Comparison of ENCODE assay signal across 14 cellular contexts in the genomic region with DNA sequence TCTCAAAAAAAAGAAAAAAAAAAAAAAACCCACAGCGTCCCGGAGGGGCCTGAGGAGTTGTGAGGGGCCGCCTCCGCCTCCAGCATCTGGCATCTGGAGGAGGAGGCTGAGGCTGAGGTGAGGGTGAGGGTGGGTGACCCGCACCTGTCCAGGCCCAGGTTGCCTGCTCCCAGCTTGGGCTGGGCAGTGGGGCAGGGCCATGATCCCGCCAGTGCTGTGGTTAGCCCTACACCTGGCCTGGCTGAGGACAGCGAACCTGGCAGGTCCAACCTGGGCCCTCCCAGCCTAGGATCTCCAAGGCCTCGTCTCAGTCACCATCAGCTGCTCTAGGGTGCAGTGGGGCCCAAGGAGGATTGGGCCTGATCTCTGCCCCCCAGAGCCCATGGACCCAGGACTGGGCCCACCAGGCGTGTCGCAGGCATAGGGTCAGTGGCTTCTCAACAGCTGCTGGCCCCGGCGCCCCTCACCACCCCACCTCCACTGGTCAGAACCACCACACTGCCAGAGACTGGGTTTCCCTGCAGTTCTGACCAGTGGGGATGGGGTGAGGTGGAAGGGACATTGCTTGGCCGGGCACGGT. TPM values are rescaled to one million over a fixed set of nuclear protein-coding genes. Genes with fewer than 3 reads are reported as not detected.
A peak's percentile ranks its signal among the peaks of the same experiment; 100 is the strongest.
DNase-seq lines count a peak whose midpoint lies in the region; ATAC-seq, FAIRE-seq and TF ChIP-seq lines count a peak whose summit lies in the region.
"Had no signal": no experiment of that assay in that cellular context is flagged by ENCODE, and none has a peak within 500 bp of the region (broad histone marks: within the 10 kb centered on the region; RNA-seq: fewer than 3 reads in every experiment).

No MANE protein-coding gene starts in this region.

- peak overlapping the region; percentile 67 for H3K9ac ChIP-seq in NT2/D1 (ENCODE audit: insufficient read length, low read depth)
- no peak overlapping the region for H3K9ac ChIP-seq in kidney (ENCODE audit: low read length in 2 of 2)
- H3K9ac ChIP-seq in PC-3 (ENCODE audit: low read length), result no peak overlapping the region

- H3K4me1 Mint-ChIP-seq in CD8-positive, alpha-beta T cell (ENCODE audit: low read depth), result peaks cover 3% of the 10 kb centered on the region
- H3K4me1 Mint-ChIP-seq: neural crest cell had no signal

- peak overlapping the region; percentile 85; the same call in 1 of the 2 replicates for H3K4me3 ChIP-seq in ACC112 (ENCODE audit: low read depth, low read length)
- H3K4me3 ChIP-seq in CD8-positive, alpha-beta T cell (ENCODE audit: low read depth, low read length), result no peak overlapping the region
- no peak overlapping the region for H3K4me3 ChIP-seq in NT2/D1 (ENCODE audit: insufficient read length, low read depth)
- no peak overlapping the region for H3K4me3 ChIP-seq in kidney (ENCODE audit: low read length in 2 of 2)
- no peak overlapping the region for H3K4me3 ChIP-seq in PC-3 (ENCODE audit: low read length)

- H2AFZ ChIP-seq in ACC112 (ENCODE audit: low read length, unreplicated experiment), result no peak overlapping the region
- H2AFZ ChIP-seq in PC-3 (ENCODE audit: low read length), result no peak overlapping the region

- intact Hi-C loops in CD8-positive, alpha-beta T cell (cut with DNase I, micrococcal nuclease), result no loop called here
- intact Hi-C loops in kidney (cut with DNase I) (no loop called here), PC-3 (cut with micrococcal nuclease) (no loop called here)

- no peak overlapping the region for H3K27ac Mint-ChIP-seq in CD8-positive, alpha-beta T cell

- H3K36me3 ChIP-seq in ACC112 (ENCODE audit: insufficient read depth, low read length), result no peaks in the 10 kb centered on the region
- no peaks in the 10 kb centered on the region for H3K36me3 ChIP-seq in CD8-positive, alpha-beta T cell (ENCODE audit: insufficient read depth, low read length)
- H3K36me3 ChIP-seq in NT2/D1 (ENCODE audit: insufficient read depth, insufficient read length, low read length), result peaks cover 2% of the 10 kb centered on the region
- no peaks in the 10 kb centered on the region for H3K36me3 ChIP-seq in kidney (ENCODE audit: control insufficient read depth in 1 of 2, insufficient read depth in 2 of 2, low read length in 2 of 2)
- H3K36me3 ChIP-seq in PC-3 (ENCODE audit: low read depth, low read length), result no peaks in the 10 kb centered on the region

- H3K4me1 ChIP-seq in ACC112 (ENCODE audit: control insufficient read depth, insufficient read depth, low read length, unreplicated experiment) (peaks cover 22% of the 10 kb centered on the region), NT2/D1 (ENCODE audit: insufficient read depth, insufficient read length) (peaks cover 6% of the 10 kb centered on the region), kidney (ENCODE audit: control insufficient read depth in 1 of 2, insufficient read depth in 1 of 2, low read depth in 1 of 2, low read length in 2 of 2) (no peaks in the 10 kb centered on the region), PC-3 (ENCODE audit: insufficient read depth, low read length) (peaks cover 12% of the 10 kb centered on the region)
- H3K4me1 ChIP-seq in CD8-positive, alpha-beta T cell (ENCODE audit: insufficient read depth, low read length), result peaks cover 4% of the 10 kb centered on the region

- no peak for ATAC-seq in CD8-positive, alpha-beta T cell
- no peak for ATAC-seq in PC-3
- no peak for ATAC-seq in HG02623 (IDR thresholded peaks at IDR 0.05; ENCODE audit: unreplicated experiment)
- ATAC-seq in left lobe of liver, result no peak
- no peak for ATAC-seq in GM18873 (IDR thresholded peaks at IDR 0.05; ENCODE audit: low FRiP score, unreplicated experiment)

- CTCF ChIA-PET in CD8-positive, alpha-beta T cell (lab: Charles Lee), result no interaction called here
- CTCF ChIA-PET in PC-3 (lab: Charles Lee), result no interaction called here

- BruUV-seq in PC-3 (replicated peaks; lab: Mats Ljungman, UMichigan), result no TSS peak

- no peaks in the 10 kb centered on the region for H3K27me3 ChIP-seq in ACC112 (ENCODE audit: insufficient read depth, low read length)
- H3K27me3 ChIP-seq in CD8-positive, alpha-beta T cell (ENCODE audit: insufficient read depth, low read length), result no peaks in the 10 kb centered on the region
- no peaks in the 10 kb centered on the region for H3K27me3 ChIP-seq in NT2/D1 (ENCODE audit: insufficient read depth, insufficient read length)
- no peaks in the 10 kb centered on the region for H3K27me3 ChIP-seq in PC-3 (ENCODE audit: low read length)

- peaks cover 2% of the 10 kb centered on the region for H3F3A ChIP-seq in PC-3 (ENCODE audit: low read length, unreplicated experiment)

- H3K4me3 Mint-ChIP-seq in CD8-positive, alpha-beta T cell, result peak overlapping the region; percentile 79

- no peak overlapping the region for H3K27ac ChIP-seq in ACC112 (ENCODE audit: low read depth, low read length)
- no peak overlapping the region for H3K27ac ChIP-seq in CD8-positive, alpha-beta T cell (ENCODE audit: low read depth, low read length)
- H3K27ac ChIP-seq in kidney (ENCODE audit: low read depth in 2 of 2, low read length in 2 of 2), result no peak overlapping the region
- H3K27ac ChIP-seq in PC-3 (ENCODE audit: low read length), result no peak overlapping the region

- DNase-seq in CD8-positive, alpha-beta T cell, result no peak
- DNase-seq in NT2/D1 (ENCODE audit: low read depth, low spot score) (no peak), kidney (peak; percentile 74), PC-3 (no peak), left lobe of liver (ENCODE audit: low spot score) (no peak)
- DNase-seq: foreskin melanocyte, midbrain, SHP77 treated with DMSO at 0.1 percent for 48 hours had no signal

- H3K79me2 ChIP-seq in ACC112 (ENCODE audit: control insufficient read depth, insufficient read depth, low read length, unreplicated experiment) (no peaks in the 10 kb centered on the region), PC-3 (ENCODE audit: low read length) (no peaks in the 10 kb centered on the region)

- H3K27me3 Mint-ChIP-seq in CD8-positive, alpha-beta T cell (ENCODE audit: low read depth), result no peaks in the 10 kb centered on the region

- no peaks in the 10 kb centered on the region for H4K20me1 ChIP-seq in PC-3 (ENCODE audit: low read length)

- no peaks in the 10 kb centered on the region for H3K36me3 Mint-ChIP-seq in CD8-positive, alpha-beta T cell

- no peaks in the 10 kb centered on the region for H3K9me3 Mint-ChIP-seq in CD8-positive, alpha-beta T cell
- H3K9me3 Mint-ChIP-seq: activated T-helper 1 cell treated with anti-CD3 and anti-CD28 coated beads, Interleukin-12 subunit alpha, Interleukin-12 subunit beta, Interleukin-2, Interleukin-4 antibody, amounts not matched to agents 30 ng/mL and 10 ng/mL and 1 ng/mL, durations not matched to agents 14 hours and 24 hours and 36 hours; neural crest cell had no signal

- no peaks in the 10 kb centered on the region for H3K9me3 ChIP-seq in CD8-positive, alpha-beta T cell (ENCODE audit: low read length)
- H3K9me3 ChIP-seq in NT2/D1 (ENCODE audit: insufficient read depth, low read length) (no peaks in the 10 kb centered on the region), kidney (ENCODE audit: control insufficient read depth in 1 of 2, low read length in 2 of 2) (no peaks in the 10 kb centered on the region), PC-3 (ENCODE audit: low read length) (no peaks in the 10 kb centered on the region)

- no peak for TF ChIP-seq CTCF in CD8-positive, alpha-beta T cell (IDR thresholded peaks at IDR 0.05)
- no peak for TF ChIP-seq CTCF in kidney (IDR thresholded peaks at IDR 0.05; ENCODE audit: borderline replicate concordance, extremely low read depth, insufficient read depth)
- no peak for TF ChIP-seq CTCF in PC-3 (conservative IDR thresholded peaks at IDR 0.05; ENCODE audit: low read depth, low read length)

- H3K4me2 ChIP-seq in PC-3 (ENCODE audit: low read length), result no peak overlapping the region

- H3K9me2 ChIP-seq in PC-3 (replicated peaks; ENCODE audit: low read length), result no peaks in the 10 kb centered on the region

- no peak for FAIRE-seq in kidney (lab: Jason Lieb, UNC)
- FAIRE-seq: bronchial epithelial cell had no signal

- POLR2A ChIA-PET in CD8-positive, alpha-beta T cell (lab: Charles Lee), result no interaction called here
- POLR2A ChIA-PET in PC-3 (lab: Charles Lee; ENCODE audit: unreplicated experiment), result no interaction called here

RNA-seq across cellular contexts. Expression of gene RCOR1, which starts 36.3 kb away (rescaled TPM):
- 10 to 100 TPM; 31.7 to 34.4 TPM for total RNA-seq in CD8-positive, alpha-beta T cell
- total RNA-seq in kidney, result 17.9 TPM
- 4.9 TPM for polyA plus RNA-seq in kidney (ENCODE audit: insufficient read depth, low read depth, low replicate concordance)
- 22.2 and 23.4 TPM in 2 replicates for total RNA-seq in PC-3 (2014; rRNA removed)
- 8.9 TPM for total RNA-seq in left lobe of liver

RNA-seq across cellular contexts. Expression of gene ANKRD9, which starts 46.6 kb away (rescaled TPM):
- total RNA-seq in CD8-positive, alpha-beta T cell, result 1 to 10 TPM; 4.7 to 5.0 TPM
- total RNA-seq in kidney (18.7 TPM), PC-3 (2014; rRNA removed) (52.6 and 87.6 TPM in 2 replicates), left lobe of liver (14.5 TPM)
- 26.0 TPM for polyA plus RNA-seq in kidney (ENCODE audit: insufficient read depth, low read depth, low replicate concordance)
